19 cellular contexts compared by ENCODE assay signal in the genomic region with DNA sequence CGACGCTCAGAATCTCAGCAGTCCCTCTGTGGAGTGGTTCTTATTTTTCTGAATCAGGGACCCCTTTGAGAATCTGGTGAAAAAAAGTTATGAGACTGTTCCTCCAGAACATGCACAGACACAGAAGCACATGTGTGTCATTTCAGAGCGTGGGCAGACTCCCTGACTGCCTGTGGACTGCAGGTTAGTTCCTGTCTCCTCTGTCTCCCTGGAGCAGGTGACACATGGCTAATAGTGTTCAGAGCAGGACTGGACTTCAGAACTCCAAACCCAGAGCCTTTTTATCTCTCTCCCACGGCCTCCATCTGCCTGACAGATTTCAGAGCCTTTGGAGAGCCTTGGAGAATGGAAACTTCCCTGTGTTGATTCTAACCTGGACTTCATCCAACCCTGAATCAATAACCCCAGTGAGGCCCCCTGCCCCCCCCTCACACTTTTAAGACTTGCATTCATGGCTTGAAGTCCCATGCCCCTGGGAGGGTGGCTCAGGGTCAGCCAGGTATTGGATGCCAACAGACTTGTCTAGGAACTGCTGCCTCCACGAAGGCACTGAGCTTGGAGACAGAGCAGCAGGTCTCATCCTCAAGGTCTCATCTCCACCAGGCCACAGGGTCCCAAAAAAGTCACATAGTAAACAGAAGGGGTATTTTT. TPM values are rescaled to one million over a fixed set of nuclear protein-coding genes. Genes with fewer than 3 reads are reported as not detected.
DNase-seq lines count a peak whose midpoint lies in the region; ATAC-seq, FAIRE-seq and TF ChIP-seq lines count a peak whose summit lies in the region.
"Had no signal": no experiment of that assay in that cellular context is flagged by ENCODE, and none has a peak within 500 bp of the region (broad histone marks: within the 10 kb centered on the region; RNA-seq: fewer than 3 reads in every experiment).

No MANE protein-coding gene starts in this region.

- dilution Hi-C loops in IMR-90 (cut with HindIII; ENCODE audit: low sequenced_read_pairs, unreplicated experiment), result no loop called here

- POLR2A ChIA-PET in A549 (lab: Yijun Ruan, JAX), result no interaction called here
- POLR2A ChIA-PET in IMR-90 (lab: Charles Lee; ENCODE audit: unreplicated experiment), result no interaction called here
- POLR2A ChIA-PET in GM10248 (lab: Yijun Ruan, JAX), result no interaction called here

- no peaks in the 10 kb centered on the region for H3K9me3 ChIP-seq in A549
- H3K9me3 ChIP-seq in IMR-90 (ENCODE audit: control insufficient read depth, insufficient read depth, low read length), result no peaks in the 10 kb centered on the region
- no peaks in the 10 kb centered on the region for H3K9me3 ChIP-seq in esophagus muscularis mucosa
- no peaks in the 10 kb centered on the region for H3K9me3 ChIP-seq in psoas muscle

- H3K4me2 ChIP-seq in A549 (peak overlapping the region; percentile 62; the same call in 2 of the 3 replicates), IMR-90 (ENCODE audit: low read depth, low read length) (no peak overlapping the region)

- H3K9me1 ChIP-seq in IMR-90 (ENCODE audit: insufficient read depth, low read length), result peaks cover 26% of the 10 kb centered on the region; the same call in 1 of the 2 replicates

- peaks cover 18% of the 10 kb centered on the region for H3K4me1 ChIP-seq in A549
- peaks cover 24% of the 10 kb centered on the region for H3K4me1 ChIP-seq in IMR-90 (ENCODE audit: control insufficient read depth, insufficient read depth, low read length)
- peaks cover 57 to 66% (median 60%) of the 10 kb centered on the region in 4 donors for H3K4me1 ChIP-seq in esophagus muscularis mucosa
- peaks cover 56% of the 10 kb centered on the region for H3K4me1 ChIP-seq in psoas muscle

- H2BK5ac ChIP-seq in IMR-90 (ENCODE audit: low read depth, low read length, poor library complexity, severe bottlenecking), result no peak overlapping the region

- TF ChIP-seq CTCF in A549 (IDR thresholded peaks at IDR 0.05) (no peak), IMR-90 (conservative IDR thresholded peaks at IDR 0.05; ENCODE audit: low read depth, low read length) (no peak), esophagus muscularis mucosa (IDR thresholded peaks at IDR 0.05) (no peak), psoas muscle (IDR thresholded peaks at IDR 0.05) (no peak), GM10248 (IDR thresholded peaks at IDR 0.05; ENCODE audit: control extremely low read depth, extremely low read depth, low read depth, missing control alignments) (no peak)

- peak overlapping the region; percentile 88 for H2AK5ac ChIP-seq in IMR-90 (ENCODE audit: low read depth, low read length)

- H3K9ac ChIP-seq in IMR-90 (ENCODE audit: low read depth, low read length), result no peak overlapping the region

- CTCF ChIA-PET in A549 (lab: Yijun Ruan, JAX), result no interaction called here
- CTCF ChIA-PET in IMR-90 (lab: Yijun Ruan, JAX), result no interaction called here
- CTCF ChIA-PET in GM10248 (lab: Yijun Ruan, JAX), result no interaction called here

- H4K5ac ChIP-seq in IMR-90 (ENCODE audit: low read depth, low read length), result no peak overlapping the region

- in situ Hi-C loops in IMR-90 (cut with MboI; ENCODE audit: low sequenced_read_pairs), result no loop called here

- no peak overlapping the region for H4K8ac ChIP-seq in IMR-90 (ENCODE audit: low read depth in 2 of 2, low read length in 2 of 2)

- H3K4me3 ChIP-seq in A549, result no peak overlapping the region
- no peak overlapping the region for H3K4me3 ChIP-seq in IMR-90 (ENCODE audit: insufficient read depth, low read depth, low read length)
- H3K4me3 ChIP-seq in esophagus muscularis mucosa, result no peak overlapping the region
- no peak overlapping the region for H3K4me3 ChIP-seq in psoas muscle

- peak overlapping the region; percentile 43; the same call in 1 of the 2 replicates for H3K4ac ChIP-seq in IMR-90 (ENCODE audit: low read depth, low read length)

- H3K27ac ChIP-seq in A549 (peak overlapping the region in 1 of 2 experiments; percentile 44; a peak in 2 of 6 replicates), IMR-90 (ENCODE audit: insufficient read depth, low read length) (no peak overlapping the region), esophagus muscularis mucosa (replicated peaks in 1 of 4) (peak overlapping the region; percentile 44 to 70 (median 52)), psoas muscle (peak overlapping the region; percentile 89)
- H3K27ac ChIP-seq: brain microvascular endothelial cell had no signal

- no peak overlapping the region; the same call in 1 of the 2 replicates for H3K23ac ChIP-seq in IMR-90 (ENCODE audit: low read depth, low read length)

- H2AFZ ChIP-seq in IMR-90 (replicated peaks; ENCODE audit: low read length, poor library complexity), result no peak overlapping the region

- no peaks in the 10 kb centered on the region for H3K36me3 ChIP-seq in IMR-90 (ENCODE audit: control insufficient read depth, insufficient read depth, low read length)
- H3K36me3 ChIP-seq in esophagus muscularis mucosa, result no peaks in the 10 kb centered on the region
- H3K36me3 ChIP-seq in psoas muscle (ENCODE audit: insufficient read depth in 1 of 2, low read depth in 1 of 2), result no peaks in the 10 kb centered on the region
- H3K36me3 ChIP-seq: brain microvascular endothelial cell had no signal

- H3K14ac ChIP-seq in IMR-90 (replicated peaks; ENCODE audit: low read depth, low read length), result no peak overlapping the region

- H2AK9ac ChIP-seq in IMR-90 (replicated peaks; ENCODE audit: low read depth, low read length, poor library complexity), result no peak overlapping the region

- peaks cover 5% of the 10 kb centered on the region; the same call in 1 of the 2 replicates for H4K20me1 ChIP-seq in IMR-90 (ENCODE audit: insufficient read depth, low read length)

- TF ChIP-seq POLR2A in A549 (IDR thresholded peaks at IDR 0.05; ENCODE audit: low read length), result no peak
- TF ChIP-seq POLR2A in IMR-90 (IDR thresholded peaks at IDR 0.05; ENCODE audit: low read depth, low read length), result no peak
- no peak for TF ChIP-seq POLR2A in esophagus muscularis mucosa (IDR thresholded peaks at IDR 0.05; ENCODE audit: low read depth)

- TF ChIP-seq EP300 in A549 (IDR thresholded peaks at IDR 0.05), result no peak
- TF ChIP-seq EP300 in esophagus muscularis mucosa (IDR thresholded peaks at IDR 0.05), result no peak

- TF ChIP-seq RAD21 in A549 (conservative IDR thresholded peaks at IDR 0.05 in 1 of 2, IDR thresholded peaks at IDR 0.05 in 1 of 2) (no peak), IMR-90 (IDR thresholded peaks at IDR 0.05; ENCODE audit: low read length) (no peak)

- H3K56ac ChIP-seq in IMR-90 (ENCODE audit: extremely low read depth, insufficient read depth, low read length), result no peak overlapping the region

- intact Hi-C loops in IMR-90 (cut with micrococcal nuclease) (no loop called here), esophagus muscularis mucosa (cut with DNase I) (no loop called here), psoas muscle (cut with DNase I) (loop anchor here in 1 of 2 donors (5.0 kb wide), 1 partner anchor 38 kb away; no protein-coding TSS in a partner anchor)

- 66% methylated on average over 5 of the region's 5 CpGs for WGBS in A549 (ENCODE audit: missing lambda C conversion rate)
- WGBS in IMR-90 (ENCODE audit: extremely low coverage in 2 of 2, insufficient read length in 1 of 2), 2 experiments, result 70% methylated on average over 2 of the region's 5 CpGs; no CpG with 5 or more reads in 1 of the 2 experiments
- whole genome bisulfite sequencing in esophagus muscularis mucosa, result 72% methylated on average over 3 of the region's 5 CpGs
- WGBS in psoas muscle, 3 donors, result 41 to 56% (median 47%) methylated on average over 5 of the region's 5 CpGs

- H3K79me1 ChIP-seq in IMR-90 (ENCODE audit: low read depth in 1 of 2, low read length in 2 of 2), result no peaks in the 10 kb centered on the region; a peak in 1 of 4 replicates

- no peak overlapping the region for H2BK15ac ChIP-seq in IMR-90 (ENCODE audit: low read depth, low read length)

- DNase-seq in A549 (ENCODE audit: low read depth in 1 of 2, low spot score in 1 of 2) (no peak), IMR-90 (no peak), esophagus muscularis mucosa (ENCODE audit: extremely low spot score) (peak; percentile 91), psoas muscle (no peak), DMS153 treated with DMSO at 0.1 percent for 48 hours (lab: John Stamatoyannopoulos, UW; ENCODE audit: unreplicated experiment) (no peak), GM10248 (ENCODE audit: extremely low spot score) (no peak), frontal cortex (ENCODE audit: low spot score in 2 of 2) (no peak), COLO668 (lab: John Stamatoyannopoulos, UW; ENCODE audit: unreplicated experiment) (no peak)
- DNase-seq: activated CD4-positive, CD25-positive, alpha-beta regulatory T cell treated with anti-CD3 and anti-CD28 coated beads, Interleukin-2, amount 50 U/mL, for 72 hours; activated CD8-positive, alpha-beta memory T cell treated with anti-CD3 and anti-CD28 coated beads, Interleukin-2, amount 50 U/mL, for 48 hours; brain microvascular endothelial cell; DMS153; effector CD4-positive, alpha-beta T cell; naive B cell; NCI-H1436; NCI-H345; T-helper 9 cell had no signal

- ATAC-seq in A549 (no peak), IMR-90 (ENCODE audit: low read depth) (no peak), psoas muscle (no peak)
- ATAC-seq: left lobe of liver had no signal

- H3K27me3 ChIP-seq in IMR-90 (ENCODE audit: control insufficient read depth, insufficient read depth, low read length) (no peaks in the 10 kb centered on the region), esophagus muscularis mucosa (no peaks in the 10 kb centered on the region), psoas muscle (ENCODE audit: insufficient read depth in 3 of 3, low read length in 2 of 3) (no peaks in the 10 kb centered on the region)
- H3K27me3 ChIP-seq: brain microvascular endothelial cell had no signal

- no peak overlapping the region for H4K91ac ChIP-seq in IMR-90 (ENCODE audit: insufficient read depth, low read depth, low read length)

- 0 out of 2 replicates have a peak overlapping the region, but pooled peaks have one; percentile 4 for H3K18ac ChIP-seq in IMR-90 (ENCODE audit: low read depth, low read length)

- H2BK120ac ChIP-seq in IMR-90 (ENCODE audit: low read depth, low read length), result peak overlapping the region; percentile 23; the same call in 1 of the 2 replicates

- H2BK20ac ChIP-seq in IMR-90 (ENCODE audit: low read depth, low read length), result no peak overlapping the region

- no TSS peak for BruUV-seq in IMR-90 (replicated peaks; lab: Mats Ljungman, UMichigan)

- FAIRE-seq in A549 (lab: Jason Lieb, UNC) (no peak), frontal cortex (lab: Jason Lieb, UNC) (no peak)
- FAIRE-seq: GM18507 had no signal

RNA-seq across cellular contexts. Expression of gene C1orf198, which starts 44.4 kb away (rescaled TPM):
- 15.8 and 20.4 TPM in 2 replicates for polyA plus RNA-seq in A549 (2011; rRNA removed)
- polyA plus RNA-seq in A549 (2012; cell fraction: cytosol; rRNA removed), result 13.6 and 17.1 TPM in 2 replicates
- polyA plus RNA-seq in A549 (2012; cell fraction: nucleus; rRNA removed), result 11.3 and 12.8 TPM in 2 replicates
- polyA plus RNA-seq in A549 (2017; fragmentation: RNase III; extraction: RNeasy Plus Mini Kit Qiagen cat#74134 plus additional on column Dnase treatment), result 10.9 to 12.0 TPM (median 11.1 TPM) in 3 replicates
- 19.5 and 22.3 TPM in 2 replicates for polyA minus RNA-seq in A549 (2011; rRNA and poly(A)+ RNA removed)
- total RNA-seq in IMR-90 (2012; rRNA removed), result 74.4 and 76.2 TPM in 2 replicates
- polyA plus RNA-seq in IMR-90 (2012; rRNA removed), result 63.9 and 67.4 TPM in 2 replicates
- polyA plus RNA-seq in IMR-90 (2012; cell fraction: cytosol; rRNA removed), result 33.0 and 75.6 TPM in 2 replicates
- 260 and 261 TPM in 2 replicates for polyA plus RNA-seq in IMR-90 (2012; cell fraction: nucleus; rRNA removed; ENCODE audit: low replicate concordance)
- 100 to 1,000 TPM in 3 of 4 donors, 10 to 100 TPM in 1; 95.6 to 214 (median 140) TPM for total RNA-seq in esophagus muscularis mucosa
- 100 to 1,000 TPM in 2 of 4 donors, 10 to 100 TPM in 2; 32.0 to 122 (median 86.7) TPM for total RNA-seq in psoas muscle
- polyA plus RNA-seq in psoas muscle, result 10 to 100 TPM; 44.6 to 99.6 (median 81.8) TPM
- 16.3 TPM for total RNA-seq in frontal cortex
